Comparison of ENCODE assay signal across 1 cellular context in genomic region chrX:101219840-101220191, GRCh38.
TF ChIP-seq lines count a peak whose summit lies in the region.

No MANE protein-coding gene starts in this region.

TF ChIP-seq in IMR-90, 13 proteins besides CTCF, POLR2A, EP300 and RAD21 (continued from another document):
- TF ChIP-seq ELK1 (IDR thresholded peaks at IDR 0.05; ENCODE audit: borderline replicate concordance, low read depth, low read length) (no peak), CEBPB (IDR thresholded peaks at IDR 0.05; ENCODE audit: low read depth, low read length) (no peak)
